In the genomic region with DNA sequence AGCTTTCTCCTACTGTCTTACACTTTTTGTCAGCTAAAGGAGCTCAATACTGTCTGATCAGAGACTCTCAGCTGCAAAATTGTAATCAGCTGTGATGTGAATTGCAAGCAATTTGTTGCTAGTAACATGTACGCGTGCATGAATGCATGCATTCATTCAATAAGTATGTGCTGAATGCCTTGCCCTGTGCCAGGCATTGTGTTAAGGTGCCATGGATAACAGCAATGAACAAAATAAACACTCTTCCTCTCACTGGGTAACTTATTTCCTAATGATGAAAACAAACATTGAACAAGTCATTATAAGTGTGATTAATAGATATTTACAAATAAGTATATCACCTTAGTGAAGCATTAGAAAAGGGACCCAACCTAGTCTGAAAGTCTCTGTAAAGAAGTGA, we compare ENCODE assay signal across 4 cellular contexts.
"Had no signal": no experiment of that assay in that cellular context is flagged by ENCODE, and none has a peak within 500 bp of the region (broad histone marks: within the 10 kb centered on the region; RNA-seq: fewer than 3 reads in every experiment).

No MANE protein-coding gene starts in this region.

- H3K4me3 ChIP-seq: GM23338 had no signal

- H3K27ac Mint-ChIP-seq: GM23338, H9 had no signal

- ATAC-seq: GM23338 had no signal

- H3K4me3 Mint-ChIP-seq: GM23338, H9 had no signal

- H2AFZ ChIP-seq: GM23338 had no signal

- DNase-seq: H9, HCEC 1CT, IMR-90 had no signal

- H3K4me1 Mint-ChIP-seq: GM23338, H9 had no signal

- H3K4me2 ChIP-seq: GM23338 had no signal

- H3K9me3 Mint-ChIP-seq: GM23338, H9 had no signal
